2 cellular contexts compared by ENCODE assay signal in the genomic region with DNA sequence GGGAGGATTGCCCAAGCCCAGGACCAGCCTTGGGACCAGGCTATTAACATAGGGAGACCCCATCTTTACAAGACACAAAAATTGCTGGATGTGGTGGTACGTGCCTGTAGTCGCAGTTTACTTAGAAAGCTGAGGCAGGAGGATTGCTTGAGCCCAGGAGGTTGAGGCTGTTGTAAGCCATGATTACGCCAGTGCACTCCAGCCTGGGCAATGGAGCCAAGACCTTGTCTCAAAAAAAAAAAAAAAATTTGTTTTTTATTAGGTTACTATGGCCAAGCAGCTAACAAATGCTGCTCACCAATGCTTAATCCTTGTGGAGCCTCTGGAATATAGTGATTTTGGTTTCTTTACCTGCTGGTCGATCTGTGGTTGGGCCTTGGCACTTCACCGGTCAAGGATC.
TF ChIP-seq lines count a peak whose summit lies in the region.

No MANE protein-coding gene starts in this region.

TF ChIP-seq in A549, 52 proteins besides CTCF, POLR2A, EP300 and RAD21 (continued from another document):
- TF ChIP-seq ZFP36 (IDR thresholded peaks at IDR 0.05; ENCODE audit: borderline replicate concordance, partially characterized antibody) = no peak
- TF ChIP-seq MAZ (IDR thresholded peaks at IDR 0.05; ENCODE audit: borderline replicate concordance, low read depth, low read length) = no peak
- TF ChIP-seq HDAC2 (IDR thresholded peaks at IDR 0.05) = no peak
- TF ChIP-seq, protein P1, sequence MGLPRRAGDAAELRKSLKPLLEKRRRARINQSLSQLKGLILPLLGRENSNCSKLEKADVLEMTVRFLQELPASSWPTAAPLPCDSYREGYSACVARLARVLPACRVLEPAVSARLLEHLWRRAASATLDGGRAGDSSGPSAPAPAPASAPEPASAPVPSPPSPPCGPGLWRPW (IDR thresholded peaks at IDR 0.05) = no peak
- TF ChIP-seq RCOR1 (IDR thresholded peaks at IDR 0.05; ENCODE audit: low read depth, low read length) = no peak
- no peak for TF ChIP-seq JUN (IDR thresholded peaks at IDR 0.05)
- no peak for TF ChIP-seq CBX2 (IDR thresholded peaks at IDR 0.05; ENCODE audit: borderline replicate concordance, low read depth)
- TF ChIP-seq, protein P2, sequence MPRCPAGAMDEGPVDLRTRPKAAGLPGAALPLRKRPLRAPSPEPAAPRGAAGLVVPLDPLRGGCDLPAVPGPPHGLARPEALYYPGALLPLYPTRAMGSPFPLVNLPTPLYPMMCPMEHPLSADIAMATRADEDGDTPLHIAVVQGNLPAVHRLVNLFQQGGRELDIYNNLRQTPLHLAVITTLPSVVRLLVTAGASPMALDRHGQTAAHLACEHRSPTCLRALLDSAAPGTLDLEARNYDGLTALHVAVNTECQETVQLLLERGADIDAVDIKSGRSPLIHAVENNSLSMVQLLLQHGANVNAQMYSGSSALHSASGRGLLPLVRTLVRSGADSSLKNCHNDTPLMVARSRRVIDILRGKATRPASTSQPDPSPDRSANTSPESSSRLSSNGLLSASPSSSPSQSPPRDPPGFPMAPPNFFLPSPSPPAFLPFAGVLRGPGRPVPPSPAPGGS (IDR thresholded peaks at IDR 0.05) = no peak

TF ChIP-seq in WTC11, 78 proteins besides CTCF, POLR2A, EP300 and RAD21 (continued from another document):
- TF ChIP-seq, protein P3, sequence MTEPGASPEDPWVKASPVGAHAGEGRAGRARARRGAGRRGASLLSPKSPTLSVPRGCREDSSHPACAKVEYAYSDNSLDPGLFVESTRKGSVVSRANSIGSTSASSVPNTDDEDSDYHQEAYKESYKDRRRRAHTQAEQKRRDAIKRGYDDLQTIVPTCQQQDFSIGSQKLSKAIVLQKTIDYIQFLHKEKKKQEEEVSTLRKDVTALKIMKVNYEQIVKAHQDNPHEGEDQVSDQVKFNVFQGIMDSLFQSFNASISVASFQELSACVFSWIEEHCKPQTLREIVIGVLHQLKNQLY (CRISPR knock-in tag; IDR thresholded peaks at IDR 0.05) = no peak
- TF ChIP-seq NR3C1 (CRISPR knock-in tag; conservative IDR thresholded peaks at IDR 0.05; ENCODE audit: low read depth) (no peak), ETV6 (CRISPR knock-in tag; IDR thresholded peaks at IDR 0.05) (no peak), ZNF671 (CRISPR knock-in tag; IDR thresholded peaks at IDR 0.05) (no peak), PRRX2 (CRISPR knock-in tag; IDR thresholded peaks at IDR 0.05) (no peak)
